16 cellular contexts compared by ENCODE assay signal in genomic region chr7:73720443-73720842, GRCh38. TPM values are rescaled to one million over a fixed set of nuclear protein-coding genes. Genes with fewer than 3 reads are reported as not detected.
DNase-seq lines count a peak whose midpoint lies in the region; ATAC-seq and TF ChIP-seq lines count a peak whose summit lies in the region.
"Not testable (repeated sequence)": the region's sequence is repeated elsewhere in the genome, so short reads cannot be mapped to it uniquely, and the experiment has no call there.
"Had no signal": no experiment of that assay in that cellular context is flagged by ENCODE, and none has a peak within 500 bp of the region (broad histone marks: within the 10 kb centered on the region; RNA-seq: fewer than 3 reads in every experiment).

No MANE protein-coding gene starts in this region.

- H3K36me3 ChIP-seq in BLaER1; endodermal cell (ENCODE audit: control insufficient read depth, insufficient read depth, low read length): not testable (repeated sequence)

- not testable (repeated sequence) for H3K4me3 ChIP-seq in BLaER1; endodermal cell (ENCODE audit: low read length)

- H3K4me3 Mint-ChIP-seq in T-helper 17 cell (peak overlapping the region; percentile 85), endodermal cell (peak overlapping the region; percentile 60), natural killer cell (peak overlapping the region; percentile 83)
- peak overlapping the region; percentile 63 for H3K4me3 Mint-ChIP-seq in activated CD8-positive, alpha-beta T cell treated with anti-CD3 and anti-CD28 coated beads, Interleukin-2, amount 10 ng/mL, durations not matched to agents 7 days and 5 days
- H3K4me3 Mint-ChIP-seq in activated naive CD8-positive, alpha-beta T cell = peak overlapping the region; percentile 79
- H3K4me3 Mint-ChIP-seq in stimulated activated memory B cell treated with anti-CD40 and anti-IgM and Interleukin-4, amounts not matched to agents 10 μg/mL and 1 μg/mL and 100 μg/mL, for 72 hours = peak overlapping the region; percentile 74

- H3K27me3 Mint-ChIP-seq in T-helper 17 cell; activated naive CD8-positive, alpha-beta T cell; natural killer cell (ENCODE audit: low read depth in 2 of 2): not testable (repeated sequence)
- peaks cover 24% of the 10 kb centered on the region for H3K27me3 Mint-ChIP-seq in activated CD8-positive, alpha-beta T cell treated with anti-CD3 and anti-CD28 coated beads, Interleukin-2, amount 10 ng/mL, durations not matched to agents 7 days and 5 days (ENCODE audit: low read depth)
- peaks cover 36% of the 10 kb centered on the region for H3K27me3 Mint-ChIP-seq in endodermal cell (ENCODE audit: insufficient read depth)
- peaks cover 50% of the 10 kb centered on the region for H3K27me3 Mint-ChIP-seq in stimulated activated memory B cell treated with anti-CD40 and anti-IgM and Interleukin-4, amounts not matched to agents 10 μg/mL and 1 μg/mL and 100 μg/mL, for 72 hours

- 93% methylated on average over 8 to 9 of the region's 9 CpGs for WGBS in endodermal cell (ENCODE audit: insufficient coverage in 1 of 2, insufficient read length in 1 of 2), 2 experiments

- CTCF ChIA-PET in activated CD8-positive, alpha-beta T cell treated with anti-CD3 and anti-CD28 coated beads, Interleukin-2, amount 10 ng/mL, durations not matched to agents 7 days and 5 days (lab: Charles Lee) = interaction anchor here (0.9 to 8.3 kb wide), 4 partner anchors 14 to 114 kb away, joined by 3 to 69 read pairs (median 3); no protein-coding TSS in a partner anchor

- H3K4me1 ChIP-seq in BLaER1 = peaks cover 64% of the 10 kb centered on the region
- H3K4me1 ChIP-seq in endodermal cell (ENCODE audit: control insufficient read depth, insufficient read depth, low read length) = not testable (repeated sequence)

- H3K27me3 ChIP-seq in BLaER1 (peaks cover 52% of the 10 kb centered on the region), endodermal cell (ENCODE audit: control insufficient read depth, insufficient read depth, low read length, poor library complexity, severe bottlenecking) (peaks cover 19% of the 10 kb centered on the region)

- H3K9me3 ChIP-seq in BLaER1; T-helper 17 cell (ENCODE audit: control insufficient read depth, low read length, poor library complexity, severe bottlenecking); endodermal cell (ENCODE audit: control insufficient read depth, low read length): not testable (repeated sequence)

- H4K20me1 ChIP-seq in BLaER1 = peaks cover 57% of the 10 kb centered on the region

- TF ChIP-seq CTCF in endodermal cell (conservative IDR thresholded peaks at IDR 0.05); natural killer cell (IDR thresholded peaks at IDR 0.05): not testable (repeated sequence)

- H3K9me3 Mint-ChIP-seq in activated CD8-positive, alpha-beta T cell treated with anti-CD3 and anti-CD28 coated beads, Interleukin-2, amount 10 ng/mL, durations not matched to agents 7 days and 5 days (ENCODE audit: insufficient read depth); activated naive CD8-positive, alpha-beta T cell (ENCODE audit: low read depth); endodermal cell; natural killer cell; stimulated activated memory B cell treated with anti-CD40 and anti-IgM and Interleukin-4, amounts not matched to agents 10 μg/mL and 1 μg/mL and 100 μg/mL, for 72 hours: not testable (repeated sequence)

- H3K9ac ChIP-seq in BLaER1; endodermal cell (ENCODE audit: extremely low read depth, low read length, poor library complexity, severe bottlenecking): not testable (repeated sequence)

- not testable (repeated sequence) for H3K36me3 Mint-ChIP-seq in T-helper 17 cell (ENCODE audit: low read depth); activated CD8-positive, alpha-beta T cell treated with anti-CD3 and anti-CD28 coated beads, Interleukin-2, amount 10 ng/mL, durations not matched to agents 7 days and 5 days (ENCODE audit: low read depth); activated naive CD8-positive, alpha-beta T cell; endodermal cell (ENCODE audit: low read depth); natural killer cell; stimulated activated memory B cell treated with anti-CD40 and anti-IgM and Interleukin-4, amounts not matched to agents 10 μg/mL and 1 μg/mL and 100 μg/mL, for 72 hours

- DNase-seq in Daoy (ENCODE audit: low read depth) = peak; percentile 5
- DNase-seq in T-helper 17 cell; activated CD8-positive, alpha-beta T cell treated with anti-CD3 and anti-CD28 coated beads, Interleukin-2, amount 10 ng/mL, durations not matched to agents 7 days and 5 days; endodermal cell; natural killer cell: not testable (repeated sequence)

- H3K4me1 Mint-ChIP-seq in T-helper 17 cell (peaks cover 20% of the 10 kb centered on the region), natural killer cell (peaks cover 24 to 31% of the 10 kb centered on the region in 2 donors)
- peaks cover 36% of the 10 kb centered on the region for H3K4me1 Mint-ChIP-seq in activated CD8-positive, alpha-beta T cell treated with anti-CD3 and anti-CD28 coated beads, Interleukin-2, amount 10 ng/mL, durations not matched to agents 7 days and 5 days (ENCODE audit: low read depth)
- peaks cover 30% of the 10 kb centered on the region for H3K4me1 Mint-ChIP-seq in activated naive CD8-positive, alpha-beta T cell (ENCODE audit: low read depth)
- H3K4me1 Mint-ChIP-seq in endodermal cell = not testable (repeated sequence)
- H3K4me1 Mint-ChIP-seq in stimulated activated memory B cell treated with anti-CD40 and anti-IgM and Interleukin-4, amounts not matched to agents 10 μg/mL and 1 μg/mL and 100 μg/mL, for 72 hours = peaks cover 37% of the 10 kb centered on the region

- H3K27ac Mint-ChIP-seq in T-helper 17 cell (peak overlapping the region; percentile 89), natural killer cell (peak overlapping the region; percentile 26 to 28)
- H3K27ac Mint-ChIP-seq in activated CD8-positive, alpha-beta T cell treated with anti-CD3 and anti-CD28 coated beads, Interleukin-2, amount 10 ng/mL, durations not matched to agents 7 days and 5 days; endodermal cell; stimulated activated memory B cell treated with anti-CD40 and anti-IgM and Interleukin-4, amounts not matched to agents 10 μg/mL and 1 μg/mL and 100 μg/mL, for 72 hours: not testable (repeated sequence)
- peak overlapping the region; percentile 22 for H3K27ac Mint-ChIP-seq in activated naive CD8-positive, alpha-beta T cell

- H3K4me2 ChIP-seq in BLaER1 = peak overlapping the region; percentile 76

- not testable (repeated sequence) for ATAC-seq in T-helper 17 cell; activated CD8-positive, alpha-beta T cell treated with anti-CD3 and anti-CD28 coated beads, Interleukin-2, amount 10 ng/mL, durations not matched to agents 7 days and 5 days; natural killer cell; stimulated activated memory B cell treated with anti-CD40 and anti-IgM and Interleukin-4, amounts not matched to agents 10 μg/mL and 1 μg/mL and 100 μg/mL, for 72 hours

- POLR2A ChIA-PET in activated CD8-positive, alpha-beta T cell treated with anti-CD3 and anti-CD28 coated beads, Interleukin-2, amount 10 ng/mL, durations not matched to agents 7 days and 5 days (lab: Charles Lee) = not testable (repeated sequence)

- not testable (repeated sequence) for H3K27ac ChIP-seq in BLaER1; endodermal cell (ENCODE audit: low read depth, low read length)

- intact Hi-C loops in natural killer cell (cut with micrococcal nuclease) = not testable (repeated sequence)

RNA-seq across cellular contexts. Expression of gene STX1A, which starts 1.0 kb away (rescaled TPM):
- 65.7 and 133 TPM in 2 replicates for total RNA-seq in Daoy (2014; rRNA removed; shearing (Covaris generic))
- total RNA-seq in T-helper 17 cell (10 to 100 TPM; 18.4 to 21.2 TPM), endodermal cell (10 to 100 TPM; 23.0 to 34.4 TPM), natural killer cell (10 to 100 TPM; 13.2 to 20.4 (median 14.7) TPM)
- total RNA-seq in activated CD8-positive, alpha-beta T cell treated with anti-CD3 and anti-CD28 coated beads, Interleukin-2, amount 10 ng/mL, durations not matched to agents 7 days and 5 days = 10 to 100 TPM; 10.6 to 12.3 TPM
- polyA plus RNA-seq in endodermal cell (2013, experiment 1 of 2) = 25.5 TPM
- 16.4 TPM for polyA plus RNA-seq in endodermal cell (2013, experiment 2 of 2)

RNA-seq across cellular contexts. Expression of gene ABHD11, which starts 18.2 kb away (rescaled TPM):
- 24.2 and 30.0 TPM in 2 replicates for total RNA-seq in Daoy (2014; rRNA removed; shearing (Covaris generic))
- total RNA-seq in T-helper 17 cell (10 to 100 TPM; 14.0 to 15.1 TPM), endodermal cell (100 to 1,000 TPM in 1 of 2 donors, 10 to 100 TPM in 1; 76.9 to 109 TPM), natural killer cell (10 to 100 TPM; 14.7 to 23.7 (median 20.0) TPM)
- total RNA-seq in activated CD8-positive, alpha-beta T cell treated with anti-CD3 and anti-CD28 coated beads, Interleukin-2, amount 10 ng/mL, durations not matched to agents 7 days and 5 days = 10 to 100 TPM; 20.7 to 20.9 TPM
- polyA plus RNA-seq in endodermal cell (2013, experiment 1 of 2) = 10.1 TPM
- polyA plus RNA-seq in endodermal cell (2013, experiment 2 of 2) = 10.6 TPM

RNA-seq across cellular contexts. Expression of gene BUD23, which starts 37.0 kb away (rescaled TPM):
- 160 and 173 TPM in 2 replicates for total RNA-seq in Daoy (2014; rRNA removed; shearing (Covaris generic))
- total RNA-seq in T-helper 17 cell (10 to 100 TPM; 96.0 to 98.0 TPM), endodermal cell (10 to 100 TPM; 62.2 to 67.2 TPM), natural killer cell (100 to 1,000 TPM in 1 of 3 donors, 10 to 100 TPM in 2; 93.1 to 101 (median 94.2) TPM)
- total RNA-seq in activated CD8-positive, alpha-beta T cell treated with anti-CD3 and anti-CD28 coated beads, Interleukin-2, amount 10 ng/mL, durations not matched to agents 7 days and 5 days = 10 to 100 TPM; 57.3 to 60.9 TPM
- polyA plus RNA-seq in endodermal cell (2013, experiment 1 of 2) = 55.9 TPM
- 66.2 TPM for polyA plus RNA-seq in endodermal cell (2013, experiment 2 of 2)

RNA-seq across cellular contexts. Expression of gene DNAJC30, which starts 37.2 kb away (rescaled TPM):
- 0.06 and 1.0 TPM in 2 replicates for total RNA-seq in Daoy (2014; rRNA removed; shearing (Covaris generic))
- total RNA-seq in T-helper 17 cell (10 to 100 TPM; 10.6 to 11.5 TPM), endodermal cell (10 to 100 TPM in 1 of 2 donors, 1 to 10 TPM in 1; 8.9 to 11.1 TPM), natural killer cell (1 to 10 TPM; 8.7 to 9.9 (median 9.3) TPM)
- 1 to 10 TPM; 7.7 to 8.3 TPM for total RNA-seq in activated CD8-positive, alpha-beta T cell treated with anti-CD3 and anti-CD28 coated beads, Interleukin-2, amount 10 ng/mL, durations not matched to agents 7 days and 5 days
- polyA plus RNA-seq in endodermal cell (2013, experiment 1 of 2) = 4.6 TPM
- polyA plus RNA-seq in endodermal cell (2013, experiment 2 of 2) = 4.4 TPM

RNA-seq across cellular contexts. Expression of gene CLDN3, which starts 49.6 kb away (rescaled TPM):
- 0.11 TPM in 1 of 2 replicates, not detected in the other for total RNA-seq in Daoy (2014; rRNA removed; shearing (Covaris generic))
- total RNA-seq in T-helper 17 cell (not detected), endodermal cell (10 to 100 TPM; 20.7 to 47.0 TPM), natural killer cell (not detected)
- not detected for total RNA-seq in activated CD8-positive, alpha-beta T cell treated with anti-CD3 and anti-CD28 coated beads, Interleukin-2, amount 10 ng/mL, durations not matched to agents 7 days and 5 days
- polyA plus RNA-seq in endodermal cell (2013, experiment 1 of 2) = 4.2 TPM
- polyA plus RNA-seq in endodermal cell (2013, experiment 2 of 2) = 3.6 TPM
- total RNA-seq: A172; foreskin keratinocyte; H4; heart left ventricle; left ventricle myocardium inferior; Right ventricle myocardium superior; T-helper 2 cell treated with Interferon-gamma antibody and Interleukin-4, amounts not matched to agents 100 ng/mL and 5 ng/mL, for 36 hours had no signal
- polyA plus RNA-seq: foreskin keratinocyte, keratinocyte had no signal
